Comparison of ENCODE assay signal across 7 cellular contexts in the genomic region with DNA sequence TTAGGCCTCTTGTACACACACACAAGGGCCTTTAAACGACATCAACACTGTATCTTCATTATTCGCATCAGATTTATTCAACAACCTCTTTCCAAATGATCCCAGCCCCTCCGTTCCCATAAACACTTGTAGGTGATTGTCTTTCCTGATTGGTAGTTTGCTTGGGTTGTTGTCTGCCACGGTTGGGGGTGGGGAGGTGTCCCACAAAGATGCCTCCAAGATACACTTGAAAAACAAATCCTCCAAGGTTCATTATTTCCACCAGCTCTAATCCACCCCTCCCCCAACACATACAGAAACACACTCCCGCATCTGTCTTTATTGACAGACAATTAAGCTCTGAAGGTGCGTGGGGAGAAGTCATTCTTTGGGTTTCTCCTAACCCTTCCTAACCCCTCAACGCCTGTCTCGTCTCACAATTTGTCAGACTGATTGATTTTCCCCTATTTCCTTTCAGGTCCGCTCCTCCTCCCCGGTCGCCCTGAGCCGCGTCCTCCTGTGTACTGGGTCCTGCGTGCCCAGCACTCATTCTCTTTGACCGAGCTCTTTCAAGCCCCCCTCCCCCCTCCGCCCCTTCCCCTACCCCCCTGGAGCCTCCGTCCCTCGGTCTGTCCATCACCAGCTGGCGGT. TPM values are rescaled to one million over a fixed set of nuclear protein-coding genes. Genes with fewer than 3 reads are reported as not detected.
DNase-seq lines count a peak whose midpoint lies in the region; ATAC-seq, FAIRE-seq and TF ChIP-seq lines count a peak whose summit lies in the region.

No MANE protein-coding gene starts in this region.

- TF ChIP-seq POLR2A in GM12892 (IDR thresholded peaks at IDR 0.05; ENCODE audit: low read depth, low read length) = no peak

- no peaks in the 10 kb centered on the region for H3K27me3 ChIP-seq in right cardiac atrium (ENCODE audit: control insufficient read depth, insufficient read depth)

- peak overlapping the region; percentile 81 for H3K4me3 ChIP-seq in right cardiac atrium (ENCODE audit: low read length)

- H3K9me3 ChIP-seq in right cardiac atrium (ENCODE audit: control insufficient read depth, low read length) = no peaks in the 10 kb centered on the region

- ATAC-seq in right cardiac atrium = peak in 1 of 2 donors; percentile 1
- ATAC-seq in GM21737 (IDR thresholded peaks at IDR 0.05; ENCODE audit: unreplicated experiment) = no peak
- ATAC-seq in HG02571 (IDR thresholded peaks at IDR 0.05; ENCODE audit: unreplicated experiment) = no peak

- WGBS in adipose tissue, 3 donors = 1 to 3% (median 2%) methylated on average over 19 of the region's 19 CpGs
- WGBS in right cardiac atrium = under 1% methylated on average over 19 of the region's 19 CpGs

- H3K27ac ChIP-seq in adipose tissue (ENCODE audit: low read depth, low read length) (peak overlapping the region; percentile 92), right cardiac atrium (ENCODE audit: low read length) (peak overlapping the region; percentile 84)

- intact Hi-C loops in right cardiac atrium (cut with DNase I) = no loop called here

- H3K4me1 ChIP-seq in right cardiac atrium (ENCODE audit: control insufficient read depth, insufficient read depth, low read length) = no peaks in the 10 kb centered on the region

- DNase-seq in GM12892 (ENCODE audit: insufficient read length) = no peak
- peak; percentile 47 for DNase-seq in NCI-H2227 (lab: John Stamatoyannopoulos, UW; ENCODE audit: unreplicated experiment)
- peak in 1 of 3 donors; percentile 53 for DNase-seq in right cardiac atrium
- peak; percentile 65 for DNase-seq in retina

- peak; percentile 54 for FAIRE-seq in GM12892 (lab: Jason Lieb, UNC)

RNA-seq across cellular contexts. Expression of a gene that starts 1.4 kb away (rescaled TPM):
- polyA plus RNA-seq in GM12892 (2012; ENCODE audit: missing spikeins) = 50.6 TPM
- polyA plus RNA-seq in adipose tissue (10 to 100 TPM; 13.0 to 44.4 (median 37.8) TPM), right cardiac atrium (29.7 TPM)
- 10 to 100 TPM; 53.1 to 67.0 (median 60.8) TPM for total RNA-seq in right cardiac atrium
